Comparison of ENCODE assay signal across 8 cellular contexts in genomic region chr17:59746849-59747445, GRCh38. TPM values are rescaled to one million over a fixed set of nuclear protein-coding genes. Genes with fewer than 3 reads are reported as not detected.
A peak's percentile ranks its signal among the peaks of the same experiment; 100 is the strongest.
DNase-seq lines count a peak whose midpoint lies in the region; ATAC-seq, FAIRE-seq and TF ChIP-seq lines count a peak whose summit lies in the region.

No MANE protein-coding gene starts in this region.

- BruUV-seq in endothelial cell of umbilical vein (replicated peaks; lab: Mats Ljungman, UMichigan): no TSS peak

- no peak overlapping the region for H3T11ph ChIP-seq in H9 (ENCODE audit: low read length)

- H3K4me3 Mint-ChIP-seq in CD4-positive, alpha-beta memory T cell: no peak overlapping the region
- no peak overlapping the region for H3K4me3 Mint-ChIP-seq in H9
- no peak overlapping the region for H3K4me3 Mint-ChIP-seq in nephron progenitor cell

- H3K9me3 Mint-ChIP-seq in CD4-positive, alpha-beta memory T cell: peaks cover 0 to 2% (median 0%) of the 10 kb centered on the region in 8 donors
- H3K9me3 Mint-ChIP-seq in H9 (peaks cover 10 to 12% of the 10 kb centered on the region in 2 experiments; a peak in 4 of 5 replicates), nephron progenitor cell (peaks cover 14% of the 10 kb centered on the region)

- H2BK20ac ChIP-seq in H9 (ENCODE audit: low read depth, low read length, poor library complexity, severe bottlenecking): no peak overlapping the region

- peaks cover 3 to 8% (median 3%) of the 10 kb centered on the region in 4 donors for H3K4me1 Mint-ChIP-seq in CD4-positive, alpha-beta memory T cell
- H3K4me1 Mint-ChIP-seq in H9 (no peaks in the 10 kb centered on the region), nephron progenitor cell (no peaks in the 10 kb centered on the region)

- CTCF ChIA-PET in CD4-positive, alpha-beta memory T cell (lab: Charles Lee; ENCODE audit: partially characterized antibody): interaction anchor here (0.7 to 10.5 kb wide), 9 partner anchors 14 to 292 kb away, joined by 3 to 132 read pairs (median 3); no protein-coding TSS in a partner anchor
- CTCF ChIA-PET in endothelial cell of umbilical vein (lab: Charles Lee): interaction anchor here (0.7 to 2.1 kb wide), 6 partner anchors 39 to 290 kb away, joined by 3 to 8 read pairs (median 4); partner anchors contain the start of genes PTRH2 and VMP1

- no peak overlapping the region for H3K14ac ChIP-seq in H9 (ENCODE audit: insufficient read depth, low read length)

- H4K5ac ChIP-seq in H9 (ENCODE audit: insufficient read length, low read depth, low read length): no peak overlapping the region

- H3K4me1 ChIP-seq in CD4-positive, alpha-beta memory T cell (ENCODE audit: insufficient read depth, low read length): peaks cover 4% of the 10 kb centered on the region
- H3K4me1 ChIP-seq in H9 (ENCODE audit: insufficient read depth, low read length) (no peaks in the 10 kb centered on the region), endothelial cell of umbilical vein (ENCODE audit: control insufficient read depth, extremely low read depth, insufficient read depth, low read length) (no peaks in the 10 kb centered on the region)

- no peak overlapping the region for H2BK120ac ChIP-seq in H9 (ENCODE audit: low read depth, low read length, poor library complexity, severe bottlenecking)

- DNase-seq in CD4-positive, alpha-beta memory T cell: peak in 4 of 5 donors; percentile 33 to 38 (median 36)
- DNase-seq in H9 (no peak), RCC 7860 (ENCODE audit: low spot score) (peak; percentile 40), endothelial cell of umbilical vein (ENCODE audit: low read depth, low spot score) (peak; percentile 68), nephron progenitor cell (no peak)
- no peak for DNase-seq in activated CD4-positive, alpha-beta T cell treated with anti-CD3 and anti-CD28 coated beads for 4 hours

- no peaks in the 10 kb centered on the region for H3K36me3 ChIP-seq in CD4-positive, alpha-beta memory T cell (ENCODE audit: insufficient read depth, low read length)
- H3K36me3 ChIP-seq in endothelial cell of umbilical vein (ENCODE audit: control insufficient read depth in 2 of 2, extremely low read depth in 1 of 2, insufficient read depth in 2 of 2, low read length in 2 of 2): peaks cover 0 to 3% of the 10 kb centered on the region in 2 experiments

- H2BK15ac ChIP-seq in H9 (ENCODE audit: low read depth, low read length): no peak overlapping the region

- H3K9ac ChIP-seq in H9 (ENCODE audit: extremely low read depth, insufficient read length, low read length) (no peak overlapping the region), endothelial cell of umbilical vein (replicated peaks; ENCODE audit: extremely low read depth, insufficient read depth, low read length) (no peak overlapping the region)

- H3K79me1 ChIP-seq in H9 (ENCODE audit: insufficient read depth, low read depth, low read length, poor library complexity, severe bottlenecking): no peaks in the 10 kb centered on the region

- no peak overlapping the region for H4K8ac ChIP-seq in H9 (replicated peaks; ENCODE audit: insufficient read length, low read depth, low read length)

- H3K27ac ChIP-seq in CD4-positive, alpha-beta memory T cell (ENCODE audit: low read depth, low read length): no peak overlapping the region
- H3K27ac ChIP-seq in H9 (ENCODE audit: insufficient read length, low read depth, low read length) (no peak overlapping the region), endothelial cell of umbilical vein (ENCODE audit: insufficient read depth, low read depth, low read length) (no peak overlapping the region)

- FAIRE-seq in RCC 7860 (lab: Jason Lieb, UNC) (peak; percentile 62), endothelial cell of umbilical vein (lab: Jason Lieb, UNC) (no peak)

- H2BK12ac ChIP-seq in H9 (ENCODE audit: insufficient read length, low read depth, low read length): no peak overlapping the region

- no peak overlapping the region for H3K4me3 ChIP-seq in CD4-positive, alpha-beta memory T cell (ENCODE audit: low read length in 2 of 2)
- no peak overlapping the region for H3K4me3 ChIP-seq in endothelial cell of umbilical vein (replicated peaks in 1 of 3; ENCODE audit: insufficient read depth in 1 of 3, low read depth in 1 of 3, low read length in 3 of 3)

- H3K79me2 ChIP-seq in H9 (ENCODE audit: insufficient read depth, low read length) (no peaks in the 10 kb centered on the region), endothelial cell of umbilical vein (ENCODE audit: control insufficient read depth, insufficient read depth, low read length) (no peaks in the 10 kb centered on the region)

- no peaks in the 10 kb centered on the region for H3K27me3 ChIP-seq in CD4-positive, alpha-beta memory T cell (ENCODE audit: insufficient read depth, low read length)
- H3K27me3 ChIP-seq in H9 (ENCODE audit: insufficient read depth, low read length) (no peaks in the 10 kb centered on the region), endothelial cell of umbilical vein (ENCODE audit: control insufficient read depth in 2 of 2, insufficient read depth in 2 of 2, low read length in 2 of 2) (no peaks in the 10 kb centered on the region)

- no peak overlapping the region for H3K18ac ChIP-seq in H9 (ENCODE audit: insufficient read length, low read depth, low read length)

- no peak overlapping the region for H2AK5ac ChIP-seq in H9 (ENCODE audit: insufficient read length, low read length)

- POLR2A ChIA-PET in CD4-positive, alpha-beta memory T cell (lab: Charles Lee; ENCODE audit: partially characterized antibody): interaction anchor here (1.1 to 2.3 kb wide), 2 partner anchors 91 to 113 kb away, joined by 4 to 5 read pairs; no protein-coding TSS in a partner anchor
- POLR2A ChIA-PET in endothelial cell of umbilical vein (lab: Charles Lee): interaction anchor here (2.0 kb wide), 1 partner anchor 91 kb away, joined by 6 read pairs; no protein-coding TSS in a partner anchor

- H3K4me2 ChIP-seq in H9 (ENCODE audit: insufficient read depth, insufficient read length, low read length): no peak overlapping the region
- H3K4me2 ChIP-seq in endothelial cell of umbilical vein (ENCODE audit: insufficient read depth, low read length): no peak overlapping the region

- no peak for TF ChIP-seq POLR2A in endothelial cell of umbilical vein (IDR thresholded peaks at IDR 0.05; ENCODE audit: low read depth, low read length)

- TF ChIP-seq CTCF in H9 (conservative IDR thresholded peaks at IDR 0.05) (peak; percentile 73), endothelial cell of umbilical vein (IDR thresholded peaks at IDR 0.05; ENCODE audit: extremely low read depth in 1 of 2, insufficient read depth in 1 of 2, low read depth in 1 of 2, low read length in 2 of 2) (peak; percentile 30 to 43), nephron progenitor cell (IDR thresholded peaks at IDR 0.05) (peak; percentile 51)

- no peak overlapping the region for H3K4ac ChIP-seq in H9 (ENCODE audit: low read depth, low read length)

- no peak overlapping the region for H4K91ac ChIP-seq in H9 (ENCODE audit: insufficient read length, low read depth, low read length)

- no peaks in the 10 kb centered on the region for H3K27me3 Mint-ChIP-seq in CD4-positive, alpha-beta memory T cell
- H3K27me3 Mint-ChIP-seq in H9 (ENCODE audit: low read depth) (no peaks in the 10 kb centered on the region), nephron progenitor cell (ENCODE audit: low read depth, poor library complexity) (no peaks in the 10 kb centered on the region)

- H4K20me1 ChIP-seq in H9 (ENCODE audit: control insufficient read depth, insufficient read depth, insufficient read length) (no peaks in the 10 kb centered on the region), endothelial cell of umbilical vein (replicated peaks; ENCODE audit: control insufficient read depth, extremely low read depth, insufficient read depth, low read length) (no peaks in the 10 kb centered on the region)

- H3K9me1 ChIP-seq in endothelial cell of umbilical vein (replicated peaks; ENCODE audit: control insufficient read depth, extremely low read depth, insufficient read depth, low read length): no peaks in the 10 kb centered on the region

- dilution Hi-C loops in endothelial cell of umbilical vein (cut with MboI; ENCODE audit: extremely low pct_ligation_motif_present, low sequenced_read_pairs): loop anchor here (10.0 kb wide), 1 partner anchor 128 kb away; no protein-coding TSS in a partner anchor

- no peak overlapping the region for H3K23ac ChIP-seq in H9 (ENCODE audit: insufficient read length, low read depth, low read length)

- ATAC-seq in GM21717 (IDR thresholded peaks at IDR 0.05; ENCODE audit: unreplicated experiment) (no peak), HG02759 (IDR thresholded peaks at IDR 0.05; ENCODE audit: unreplicated experiment) (no peak)

- no peaks in the 10 kb centered on the region for H3K9me3 ChIP-seq in CD4-positive, alpha-beta memory T cell (ENCODE audit: control insufficient read depth in 1 of 2, low read length in 2 of 2)
- H3K9me3 ChIP-seq in H9 (ENCODE audit: control insufficient read depth, low read depth, low read length): no peaks in the 10 kb centered on the region
- H3K9me3 ChIP-seq in endothelial cell of umbilical vein (replicated peaks; ENCODE audit: control insufficient read depth, insufficient read depth, low read length): no peaks in the 10 kb centered on the region

- H3K56ac ChIP-seq in H9 (ENCODE audit: insufficient read length, low read depth, low read length): no peak overlapping the region

- H2AFZ ChIP-seq in H9 (ENCODE audit: low read length) (no peak overlapping the region), endothelial cell of umbilical vein (ENCODE audit: low read depth, low read length) (no peak overlapping the region)

- no CpG with 5 or more reads among the region's 4 CpGs for WGBS in H9 (ENCODE audit: extremely low coverage, insufficient read length, low lambda C conversion rate)

- H3K23me2 ChIP-seq in H9 (ENCODE audit: insufficient read length, low read depth, low read length, poor library complexity, severe bottlenecking): no peaks in the 10 kb centered on the region

- H2BK5ac ChIP-seq in H9 (ENCODE audit: insufficient read length, low read length): no peak overlapping the region

- no peak overlapping the region for H3K27ac Mint-ChIP-seq in CD4-positive, alpha-beta memory T cell
- no peak overlapping the region for H3K27ac Mint-ChIP-seq in H9
- no peak overlapping the region for H3K27ac Mint-ChIP-seq in nephron progenitor cell

- intact Hi-C loops in CD4-positive, alpha-beta memory T cell (cut with micrococcal nuclease): loop anchor here (1.0 to 5.0 kb wide), 2 partner anchors 112 to 290 kb away; no protein-coding TSS in a partner anchor
- intact Hi-C loops in endothelial cell of umbilical vein (cut with micrococcal nuclease): loop anchor here (1.0 to 10.0 kb wide), 3 partner anchors 112 to 432 kb away; no protein-coding TSS in a partner anchor

- H3K36me3 Mint-ChIP-seq in CD4-positive, alpha-beta memory T cell: peaks cover 9 to 13% of the 10 kb centered on the region in 2 donors
- H3K36me3 Mint-ChIP-seq in H9 (ENCODE audit: insufficient read depth in 1 of 3, low read depth in 3 of 3) (peaks cover 16 to 19% (median 17%) of the 10 kb centered on the region in 3 experiments), nephron progenitor cell (ENCODE audit: low read depth) (peaks cover 35% of the 10 kb centered on the region)

RNA-seq across cellular contexts. Expression of gene VMP1, which starts 39.5 kb away (rescaled TPM):
- total RNA-seq in CD4-positive, alpha-beta memory T cell: 100 to 1,000 TPM; 106 to 113 TPM
- polyA plus RNA-seq in CD4-positive, alpha-beta memory T cell: 10 to 100 TPM; 52.9 to 81.3 TPM
- 79.3 and 83.1 TPM in 2 replicates for total RNA-seq in H9 (2021)
- total RNA-seq in endothelial cell of umbilical vein: 270 and 321 TPM in 2 replicates
- polyA plus RNA-seq in endothelial cell of umbilical vein: 121 and 138 TPM in 2 replicates
- polyA plus RNA-seq in endothelial cell of umbilical vein (2011; cell fraction: cytosol; rRNA removed): 82.1 and 129 TPM in 2 replicates
- polyA plus RNA-seq in endothelial cell of umbilical vein (2011; cell fraction: nucleus; rRNA removed): 480 and 810 TPM in 2 replicates
- polyA plus RNA-seq in endothelial cell of umbilical vein (2012): 259 and 273 TPM in 2 replicates
- 581 and 744 TPM in 2 replicates for polyA minus RNA-seq in endothelial cell of umbilical vein
- polyA minus RNA-seq in endothelial cell of umbilical vein (2011; cell fraction: cytosol; rRNA and poly(A)+ RNA removed): 54.0 TPM
- polyA minus RNA-seq in endothelial cell of umbilical vein (2011; cell fraction: nucleus; rRNA and poly(A)+ RNA removed): 786 and 1,192 TPM in 2 replicates

RNA-seq across cellular contexts. Expression of gene PTRH2, which starts 39.7 kb away (rescaled TPM):
- total RNA-seq in CD4-positive, alpha-beta memory T cell: 10 to 100 TPM; 17.3 to 17.8 TPM
- 10 to 100 TPM; 16.4 to 19.5 TPM for polyA plus RNA-seq in CD4-positive, alpha-beta memory T cell
- 40.4 and 40.8 TPM in 2 replicates for total RNA-seq in H9 (2021)
- total RNA-seq in endothelial cell of umbilical vein: 40.1 and 41.2 TPM in 2 replicates
- 40.0 and 46.7 TPM in 2 replicates for polyA plus RNA-seq in endothelial cell of umbilical vein
- 67.8 and 71.1 TPM in 2 replicates for polyA plus RNA-seq in endothelial cell of umbilical vein (2011; cell fraction: cytosol; rRNA removed)
- polyA plus RNA-seq in endothelial cell of umbilical vein (2011; cell fraction: nucleus; rRNA removed): 35.3 and 44.1 TPM in 2 replicates
- 66.7 and 78.1 TPM in 2 replicates for polyA plus RNA-seq in endothelial cell of umbilical vein (2012)
- polyA minus RNA-seq in endothelial cell of umbilical vein: 49.5 and 59.7 TPM in 2 replicates
- polyA minus RNA-seq in endothelial cell of umbilical vein (2011; cell fraction: cytosol; rRNA and poly(A)+ RNA removed): 13.0 TPM
- 13.7 and 17.6 TPM in 2 replicates for polyA minus RNA-seq in endothelial cell of umbilical vein (2011; cell fraction: nucleus; rRNA and poly(A)+ RNA removed)

Comparison
In these comparisons a context has a peak if more than half of its experiments do, and no peak if none do; other contexts are left out.
1. DNase-seq: peak in CD4-positive, alpha-beta memory T cell (4 of 5), RCC 7860 (single experiment) and endothelial cell of umbilical vein (single experiment); none in H9 (single experiment), nephron progenitor cell (single experiment) and activated CD4-positive, alpha-beta T cell treated with anti-CD3 and anti-CD28 coated beads for 4 hours (0 of 2).
2. Peak in every context shown above with its lines, with median percentiles within 50 percentile points of each other: CTCF ChIP-seq.